8 cellular contexts compared by ENCODE assay signal in the genomic region with DNA sequence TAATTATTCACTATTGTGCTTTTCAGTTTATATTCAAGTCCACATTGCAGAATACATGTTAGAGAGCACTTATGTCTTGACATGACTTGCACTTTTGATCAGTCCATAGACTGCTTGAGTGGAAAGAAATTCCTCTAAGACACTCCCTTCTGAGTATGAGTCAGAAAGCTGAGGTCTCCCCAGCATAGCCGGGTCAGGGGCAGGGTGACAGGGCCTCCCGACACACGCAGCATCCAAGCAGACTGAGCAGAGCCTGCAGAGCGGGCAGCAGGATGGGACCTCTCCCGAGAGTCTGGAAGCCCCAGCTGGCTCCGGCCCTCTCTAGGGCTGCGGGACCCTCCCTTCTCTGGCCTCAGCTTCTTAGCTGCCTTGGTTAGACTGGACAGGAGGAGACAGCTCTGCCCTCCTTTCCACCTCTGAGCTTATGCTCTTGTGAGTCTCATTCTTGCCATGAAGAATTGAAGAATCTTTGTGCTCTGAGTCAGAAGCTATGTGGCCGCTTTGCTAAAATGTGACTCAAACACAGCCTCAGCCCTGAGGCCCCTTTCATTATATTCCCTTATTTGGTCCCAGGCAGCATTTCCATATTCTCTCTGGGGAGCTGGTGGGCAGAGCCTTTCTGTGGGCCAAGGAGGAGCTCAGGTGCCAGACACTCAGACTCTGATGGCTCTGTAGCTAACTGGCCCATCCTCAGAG. TPM values are rescaled to one million over a fixed set of nuclear protein-coding genes. Genes with fewer than 3 reads are reported as not detected.
DNase-seq lines count a peak whose midpoint lies in the region; ATAC-seq lines count a peak whose summit lies in the region.

No MANE protein-coding gene starts in this region.

- H3K9ac ChIP-seq in subcutaneous abdominal adipose tissue (ENCODE audit: low read length in 5 of 5) = peak overlapping the region in 2 of 5 donors; percentile 5 to 18

- H3K27ac Mint-ChIP-seq in activated naive CD4-positive, alpha-beta T cell treated with anti-CD3 and anti-CD28 coated beads, Interleukin-2, amount 50 U/mL, for 72 hours = peak overlapping the region; percentile 51 to 93

- no peaks in the 10 kb centered on the region for H3K9me3 ChIP-seq in subcutaneous abdominal adipose tissue (ENCODE audit: control insufficient read depth in 5 of 5, low read length in 5 of 5)

- no peak overlapping the region for H3K4me3 ChIP-seq in subcutaneous abdominal adipose tissue (ENCODE audit: low read depth in 1 of 5, low read length in 5 of 5)

- peak; percentile 61 to 77 for ATAC-seq in activated naive CD4-positive, alpha-beta T cell treated with anti-CD3 and anti-CD28 coated beads, Interleukin-2, amount 50 U/mL, for 72 hours
- no peak for ATAC-seq in GM18868 (IDR thresholded peaks at IDR 0.05; ENCODE audit: unreplicated experiment)

- H3K27ac ChIP-seq in subcutaneous abdominal adipose tissue (ENCODE audit: low read depth, low read length) = peak overlapping the region; percentile 74

- H3K36me3 Mint-ChIP-seq in activated naive CD4-positive, alpha-beta T cell treated with anti-CD3 and anti-CD28 coated beads, Interleukin-2, amount 50 U/mL, for 72 hours = peaks cover 0 to 5% of the 10 kb centered on the region in 2 donors

- H3K36me3 ChIP-seq in subcutaneous abdominal adipose tissue (ENCODE audit: control insufficient read depth in 5 of 5, insufficient read depth in 5 of 5, low read length in 5 of 5) = no peaks in the 10 kb centered on the region

- H3K4me1 ChIP-seq in subcutaneous abdominal adipose tissue (ENCODE audit: control insufficient read depth in 5 of 5, insufficient read depth in 5 of 5, low read length in 5 of 5) = peaks cover 8 to 37% (median 29%) of the 10 kb centered on the region in 5 donors

- no peaks in the 10 kb centered on the region for H3K27me3 ChIP-seq in subcutaneous abdominal adipose tissue (ENCODE audit: control insufficient read depth in 5 of 5, insufficient read depth in 4 of 5, low read length in 5 of 5)

- peak; percentile 99 for DNase-seq in A172 (ENCODE audit: low spot score)
- DNase-seq in HCEC 1CT = peak; percentile 99
- DNase-seq in activated naive CD4-positive, alpha-beta T cell treated with anti-CD3 and anti-CD28 coated beads, Interleukin-2, amount 50 U/mL, for 72 hours (ENCODE audit: low spot score in 2 of 2) = peak in 1 of 2 donors; percentile 41
- peak; percentile 97 for DNase-seq in islet precursor cell
- no peak for DNase-seq in NCI-H1105 treated with DMSO at 0.1 percent for 48 hours (lab: John Stamatoyannopoulos, UW)
- no peak for DNase-seq in medulla oblongata (ENCODE audit: extremely low spot score)

- H3K9me3 Mint-ChIP-seq in activated naive CD4-positive, alpha-beta T cell treated with anti-CD3 and anti-CD28 coated beads, Interleukin-2, amount 50 U/mL, for 72 hours = no peaks in the 10 kb centered on the region

RNA-seq across cellular contexts. Expression of a gene that starts 11.2 kb away (rescaled TPM):
- 432 and 455 TPM in 2 replicates for total RNA-seq in A172 (2014; rRNA removed; shearing (Covaris generic))
- 10 to 100 TPM in 1 of 2 donors, 1 to 10 TPM in 1; 7.0 to 36.8 TPM for total RNA-seq in activated naive CD4-positive, alpha-beta T cell treated with anti-CD3 and anti-CD28 coated beads, Interleukin-2, amount 50 U/mL, for 72 hours

RNA-seq across cellular contexts. Expression of a gene that starts 35.6 kb away (rescaled TPM):
- not detected in 2 replicates for total RNA-seq in A172 (2014; rRNA removed; shearing (Covaris generic))
- total RNA-seq in activated naive CD4-positive, alpha-beta T cell treated with anti-CD3 and anti-CD28 coated beads, Interleukin-2, amount 50 U/mL, for 72 hours = not detected

Comparison
In these comparisons a context has a peak if more than half of its experiments do, and no peak if none do; other contexts are left out.
1. DNase-seq: peak in A172 (single experiment), HCEC 1CT (single experiment) and islet precursor cell (single experiment); none in NCI-H1105 treated with DMSO at 0.1 percent for 48 hours (single experiment) and medulla oblongata (single experiment).
2. RNA of a gene that starts 11.2 kb away (total RNA-seq): 432 to 455 TPM in A172; 7.0 to 36.8 TPM in activated naive CD4-positive, alpha-beta T cell treated with anti-CD3 and anti-CD28 coated beads, Interleukin-2, amount 50 U/mL, for 72 hours; every median in the first group is over 10 times any median in the second.